ENCODE assay signal across 12 cellular contexts in genomic region chr6:170473226-170473789, GRCh38.
DNase-seq lines count a peak whose midpoint lies in the region; ATAC-seq lines count a peak whose summit lies in the region.
"Had no signal": no experiment of that assay in that cellular context is flagged by ENCODE, and none has a peak within 500 bp of the region (broad histone marks: within the 10 kb centered on the region; RNA-seq: fewer than 3 reads in every experiment).

No MANE protein-coding gene starts in this region.

- DNase-seq in DMS 273 (lab: John Stamatoyannopoulos, UW; ENCODE audit: unreplicated experiment) (peak; percentile 92), NCI-H1092 treated with DMSO at 0.1 percent for 48 hours (lab: John Stamatoyannopoulos, UW) (peak; percentile 56), SHP77 (lab: John Stamatoyannopoulos, UW) (peak; percentile 57 to 76), left kidney (ENCODE audit: low read depth, low spot score) (peak; percentile 44), GM03348 (ENCODE audit: low spot score) (no peak), glomerular visceral epithelial cell (ENCODE audit: extremely low spot score) (no peak)
- DNase-seq: activated CD8-positive, alpha-beta T cell treated with anti-CD3 and anti-CD28 coated beads, Interleukin-2, amount 10 ng/mL, durations not matched to agents 7 days and 5 days; CD8-positive, alpha-beta memory T cell; NCI-H1930; stimulated activated CD4-positive, alpha-beta T cell treated with anti-CD3 and anti-CD28 coated beads, Interleukin-4, amount 100 ng/mL, for 24 hours; stimulated activated CD8-positive, alpha-beta memory T cell treated with anti-CD3 and anti-CD28 coated beads, Interleukin-4, amount 100 ng/mL, for 48 hours had no signal

- no peak for ATAC-seq in GM19452 (IDR thresholded peaks at IDR 0.05; ENCODE audit: unreplicated experiment)
- ATAC-seq: activated CD8-positive, alpha-beta T cell treated with anti-CD3 and anti-CD28 coated beads, Interleukin-2, amount 10 ng/mL, durations not matched to agents 7 days and 5 days had no signal

Comparison
In these comparisons a context has a peak if more than half of its experiments do, and no peak if none do; other contexts are left out.
1. DNase-seq: peak in DMS 273 (single experiment), NCI-H1092 treated with DMSO at 0.1 percent for 48 hours (single experiment), SHP77 (2 of 2) and left kidney (single experiment); none in GM03348 (single experiment) and glomerular visceral epithelial cell (single experiment).